ENCODE assay signal across 8 cellular contexts in the genomic region with DNA sequence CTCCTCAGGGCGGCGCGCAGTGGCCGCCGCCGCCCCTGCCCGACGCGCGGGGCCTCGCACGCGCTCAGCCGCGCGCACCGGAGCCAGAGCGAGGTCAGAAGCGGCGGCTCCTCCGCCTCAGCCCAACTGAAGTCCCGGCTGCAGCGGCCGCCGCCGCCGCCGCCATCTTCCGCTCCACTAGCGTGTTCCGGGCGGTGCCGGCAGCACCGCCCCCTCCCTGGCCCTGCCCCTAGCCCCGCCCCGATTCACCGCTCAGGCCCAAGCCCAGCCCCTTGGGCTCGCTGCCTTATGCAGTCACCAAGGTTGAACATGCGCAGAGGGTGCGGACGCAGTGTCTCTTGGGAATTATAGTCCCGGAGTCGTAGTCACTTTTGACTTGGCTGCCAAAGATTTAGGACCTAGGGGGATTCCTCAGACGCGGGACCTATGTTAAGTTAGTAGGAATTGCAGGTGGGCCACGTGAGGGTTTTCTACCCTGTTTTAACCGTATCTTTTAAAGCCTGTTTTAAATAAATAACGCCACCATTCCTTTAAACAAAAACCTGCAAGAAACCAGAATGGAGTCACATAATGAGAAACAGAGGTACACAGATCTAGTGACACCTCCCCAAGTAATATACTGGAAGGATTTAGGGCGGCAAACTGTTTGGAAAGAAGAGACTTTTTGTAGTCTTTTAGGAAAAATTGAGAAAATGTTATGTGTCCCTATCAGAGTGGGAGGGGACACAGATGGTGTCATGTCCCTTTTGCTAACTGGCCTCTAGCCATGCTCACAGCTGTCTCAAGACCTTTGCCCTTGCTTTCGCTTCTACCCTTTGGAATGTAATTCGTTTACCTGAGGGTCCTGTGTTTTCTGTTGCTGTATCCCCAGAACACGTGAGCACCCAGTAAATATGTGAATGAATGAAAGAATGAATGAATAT. TPM values are rescaled to one million over a fixed set of nuclear protein-coding genes. Genes with fewer than 3 reads are reported as not detected.
DNase-seq lines count a peak whose midpoint lies in the region; ATAC-seq lines count a peak whose summit lies in the region.

PPTC7 (minus strand) TSS at position 182 of the 923 bp plus-strand sequence. CDS start 287 bp downstream, outside the sequence.

- H3K9me3 Mint-ChIP-seq in IgD-negative memory B cell = no peaks in the 10 kb centered on the region

- peak within 1 kb of the TSS; percentile 96 to 98 (median 98) for H3K27ac Mint-ChIP-seq in IgD-negative memory B cell

- H3K4me1 Mint-ChIP-seq in IgD-negative memory B cell = peaks cover 28 to 52% (median 34%) of the 10 kb centered on the region in 3 donors

- DNase-seq in DMS 273 (lab: John Stamatoyannopoulos, UW; ENCODE audit: unreplicated experiment) (peak; percentile 96), OCI-M1 (lab: John Stamatoyannopoulos, UW) (peak; percentile 98), activated T-cell treated with anti-CD3 and anti-CD28 coated beads for 24 hours (ENCODE audit: low read depth) (peak; percentile 95), epidermal melanocyte (ENCODE audit: insufficient read length, low spot score) (peak; percentile 88), middle frontal gyrus (ENCODE audit: extremely low spot score, low spot score) (peak; percentile 95)
- peak; percentile 94 to 95 for DNase-seq in stimulated activated CD8-positive, alpha-beta memory T cell treated with anti-CD3 and anti-CD28 coated beads, Interleukin-2, amount 100 ng/mL, for 1 hour (ENCODE audit: low read depth in 2 of 2)

- H3K27me3 Mint-ChIP-seq in IgD-negative memory B cell = no peaks in the 10 kb centered on the region

- H3K4me3 Mint-ChIP-seq in IgD-negative memory B cell = peak within 1 kb of the TSS; percentile 90 to 96 (median 94)

- peak; percentile 80 for ATAC-seq in GM21528 (IDR thresholded peaks at IDR 0.05; ENCODE audit: low FRiP score, unreplicated experiment)

- H3K36me3 Mint-ChIP-seq in IgD-negative memory B cell = no peaks in the 10 kb centered on the region

RNA-seq across cellular contexts. Expression of gene PPTC7, which starts in this region (rescaled TPM):
- 10.1 TPM for polyA plus RNA-seq in IgD-negative memory B cell

Comparison
In these comparisons a context has a peak if more than half of its experiments do, and no peak if none do; other contexts are left out.
1. Peak in every context shown above with its lines: DNase-seq and ATAC-seq.